1 cellular context compared by ENCODE assay signal in the genomic region with DNA sequence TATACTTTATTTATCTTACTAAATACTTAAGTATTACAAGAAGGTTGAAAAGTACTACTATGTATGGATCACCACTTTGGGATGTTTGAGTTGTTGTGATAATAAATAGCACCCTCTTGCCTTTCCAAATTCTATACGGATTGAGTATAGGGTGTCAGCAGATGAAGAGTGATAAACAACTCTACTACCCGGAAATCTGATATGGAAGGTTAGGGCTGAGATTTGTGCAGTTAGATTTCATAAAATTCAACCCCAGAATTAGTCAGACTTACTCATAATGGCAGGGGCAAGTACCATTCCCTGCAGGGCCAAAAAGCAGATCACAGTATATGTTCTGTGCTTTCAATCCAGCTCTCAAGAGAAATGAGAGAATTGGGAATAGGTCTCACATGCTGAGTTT.
TF ChIP-seq lines count a peak whose summit lies in the region.

No MANE protein-coding gene starts in this region.

TF ChIP-seq in HepG2, 621 proteins besides CTCF, POLR2A, EP300 and RAD21 (continued from another document):
- TF ChIP-seq, protein P1, sequence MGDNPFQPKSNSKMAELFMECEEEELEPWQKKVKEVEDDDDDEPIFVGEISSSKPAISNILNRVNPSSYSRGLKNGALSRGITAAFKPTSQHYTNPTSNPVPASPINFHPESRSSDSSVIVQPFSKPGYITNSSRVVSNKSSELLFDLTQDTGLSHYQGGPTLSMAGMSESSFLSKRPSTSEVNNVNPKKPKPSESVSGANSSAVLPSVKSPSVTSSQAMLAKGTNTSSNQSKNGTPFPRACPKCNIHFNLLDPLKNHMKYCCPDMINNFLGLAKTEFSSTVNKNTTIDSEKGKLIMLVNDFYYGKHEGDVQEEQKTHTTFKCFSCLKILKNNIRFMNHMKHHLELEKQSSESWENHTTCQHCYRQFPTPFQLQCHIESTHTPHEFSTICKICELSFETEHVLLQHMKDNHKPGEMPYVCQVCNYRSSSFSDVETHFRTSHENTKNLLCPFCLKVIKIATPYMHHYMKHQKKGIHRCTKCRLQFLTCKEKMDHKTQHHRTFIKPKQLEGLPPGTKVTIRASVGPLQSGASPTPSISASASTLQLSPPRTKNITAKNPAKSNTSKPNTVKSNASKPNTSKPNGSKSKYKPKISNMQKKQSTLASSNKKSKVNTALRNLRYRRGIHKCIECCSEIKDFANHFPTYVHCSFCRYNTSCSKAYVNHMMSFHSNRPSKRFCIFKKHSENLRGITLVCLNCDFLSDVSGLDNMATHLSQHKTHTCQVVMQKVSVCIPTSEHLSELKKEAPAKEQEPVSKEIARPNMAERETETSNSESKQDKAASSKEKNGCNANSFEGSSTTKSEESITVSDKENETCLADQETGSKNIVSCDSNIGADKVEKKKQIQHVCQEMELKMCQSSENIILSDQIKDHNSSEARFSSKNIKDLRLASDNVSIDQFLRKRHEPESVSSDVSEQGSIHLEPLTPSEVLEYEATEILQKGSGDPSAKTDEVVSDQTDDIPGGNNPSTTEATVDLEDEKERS (CRISPR knock-in tag; IDR thresholded peaks at IDR 0.05) = no peak
- TF ChIP-seq FIP1L1 (IDR thresholded peaks at IDR 0.05; ENCODE audit: borderline replicate concordance, insufficient read depth, low read depth, low read length) (no peak), RXRB (CRISPR knock-in tag; IDR thresholded peaks at IDR 0.05; ENCODE audit: borderline replicate concordance) (no peak), SP4 (CRISPR knock-in tag; IDR thresholded peaks at IDR 0.05) (no peak), ZKSCAN5 (CRISPR knock-in tag; IDR thresholded peaks at IDR 0.05) (no peak), MIER3 (CRISPR knock-in tag; IDR thresholded peaks at IDR 0.05; ENCODE audit: borderline replicate concordance) (no peak), ZNF746 (CRISPR knock-in tag; IDR thresholded peaks at IDR 0.05) (no peak), HNRNPK (IDR thresholded peaks at IDR 0.05; ENCODE audit: low read depth, low read length, poor library complexity, severe bottlenecking) (no peak), FOXO1 (CRISPR knock-in tag; IDR thresholded peaks at IDR 0.05) (no peak)
- TF ChIP-seq, protein P2, sequence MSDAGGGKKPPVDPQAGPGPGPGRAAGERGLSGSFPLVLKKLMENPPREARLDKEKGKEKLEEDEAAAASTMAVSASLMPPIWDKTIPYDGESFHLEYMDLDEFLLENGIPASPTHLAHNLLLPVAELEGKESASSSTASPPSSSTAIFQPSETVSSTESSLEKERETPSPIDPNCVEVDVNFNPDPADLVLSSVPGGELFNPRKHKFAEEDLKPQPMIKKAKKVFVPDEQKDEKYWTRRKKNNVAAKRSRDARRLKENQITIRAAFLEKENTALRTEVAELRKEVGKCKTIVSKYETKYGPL (CRISPR knock-in tag; IDR thresholded peaks at IDR 0.05) = no peak
- TF ChIP-seq, protein P3, sequence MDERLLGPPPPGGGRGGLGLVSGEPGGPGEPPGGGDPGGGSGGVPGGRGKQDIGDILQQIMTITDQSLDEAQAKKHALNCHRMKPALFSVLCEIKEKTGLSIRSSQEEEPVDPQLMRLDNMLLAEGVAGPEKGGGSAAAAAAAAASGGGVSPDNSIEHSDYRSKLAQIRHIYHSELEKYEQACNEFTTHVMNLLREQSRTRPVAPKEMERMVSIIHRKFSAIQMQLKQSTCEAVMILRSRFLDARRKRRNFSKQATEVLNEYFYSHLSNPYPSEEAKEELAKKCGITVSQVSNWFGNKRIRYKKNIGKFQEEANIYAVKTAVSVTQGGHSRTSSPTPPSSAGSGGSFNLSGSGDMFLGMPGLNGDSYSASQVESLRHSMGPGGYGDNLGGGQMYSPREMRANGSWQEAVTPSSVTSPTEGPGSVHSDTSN (CRISPR knock-in tag; IDR thresholded peaks at IDR 0.05) = no peak
